In the genomic region with DNA sequence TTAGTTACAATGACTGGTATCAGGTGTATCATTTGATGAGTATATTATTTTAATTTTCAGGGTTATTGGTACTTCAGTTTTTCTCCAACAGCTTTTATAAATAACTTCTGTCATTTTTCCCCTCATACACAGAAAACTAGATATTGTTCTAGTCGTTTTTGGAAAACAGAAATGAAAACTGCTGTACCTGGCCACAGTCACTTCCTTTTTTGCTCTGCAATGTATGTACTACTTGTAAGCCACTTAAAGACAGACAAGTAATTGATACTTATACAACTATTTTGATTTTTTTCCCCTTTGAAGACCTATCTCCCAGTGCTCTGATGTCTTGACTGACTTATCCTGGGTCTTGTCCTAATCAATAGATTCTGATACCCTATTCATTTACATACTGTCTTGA, we compare ENCODE assay signal across 33 cellular contexts.
"Had no signal": no experiment of that assay in that cellular context is flagged by ENCODE, and none has a peak within 500 bp of the region (broad histone marks: within the 10 kb centered on the region; RNA-seq: fewer than 3 reads in every experiment).

No MANE protein-coding gene starts in this region.

- DNase-seq: activated CD4-positive, alpha-beta memory T cell treated with anti-CD3 and anti-CD28 coated beads for 36 hours; activated CD4-positive, alpha-beta T cell treated with anti-CD3 and anti-CD28 coated beads for 36 hours; activated CD4-positive, alpha-beta T cell treated with anti-CD3 and anti-CD28 coated beads, Interleukin-2, amount 50 U/mL, for 1 hour; activated CD8-positive, alpha-beta memory T cell treated with anti-CD3 and anti-CD28 coated beads, Interleukin-2, amount 50 U/mL, for 4 hours; activated effector memory CD4-positive, alpha-beta T cell treated with Interleukin-2 at 50 U/mL for 16 hours; activated naive CD4-positive, alpha-beta T cell treated with anti-CD3 and anti-CD28 coated beads, Interleukin-2, amount 10 ng/mL, durations not matched to agents 7 days and 5 days; activated T-cell treated with anti-CD3 and anti-CD28 coated beads for 4 hours; activated T-cell treated with anti-CD3 and anti-CD28 coated beads, Interleukin-2, amount 50 U/mL, for 4 hours; anterior cingulate cortex; caudate nucleus; cerebellar nuclear complex; cortex of kidney; Kasumi-1; KG1; MG63; MV-4-11; NCI-H1092; NCI-H1436 treated with DMSO at 0.1 percent for 48 hours; NCI-H1694 treated with DMSO at 0.1 percent for 48 hours; NCI-H2029; NCI-H2107; NCI-H2171; NCI-H510A; NCI-H526; NCI-H748 treated with DMSO at 0.1 percent for 48 hours; PC-9; SIG-M5; T-cell; T-helper 17 cell; T1000 had no signal

- ATAC-seq: activated CD4-positive, alpha-beta T cell treated with anti-CD3 and anti-CD28 coated beads for 36 hours; activated T-cell treated with anti-CD3 and anti-CD28 coated beads, Interleukin-2, amount 50 U/mL, for 4 hours; Right ventricle myocardium inferior; SK-N-SH treated with all-trans-retinoic acid at 6 μM for 48 hours; T-cell; T-helper 17 cell had no signal

- H3K27ac Mint-ChIP-seq: activated CD4-positive, alpha-beta memory T cell treated with anti-CD3 and anti-CD28 coated beads for 36 hours; activated CD4-positive, alpha-beta T cell treated with anti-CD3 and anti-CD28 coated beads for 36 hours; activated naive CD4-positive, alpha-beta T cell treated with anti-CD3 and anti-CD28 coated beads, Interleukin-2, amount 10 ng/mL, durations not matched to agents 7 days and 5 days; brain; T-cell; T-helper 17 cell had no signal

- H3K4me3 ChIP-seq: MG63, PC-9 had no signal

- H3K36me3 Mint-ChIP-seq: activated CD4-positive, alpha-beta memory T cell treated with anti-CD3 and anti-CD28 coated beads for 36 hours; activated naive CD4-positive, alpha-beta T cell treated with anti-CD3 and anti-CD28 coated beads, Interleukin-2, amount 10 ng/mL, durations not matched to agents 7 days and 5 days; brain; T-cell had no signal

- H3K9me3 Mint-ChIP-seq: activated CD4-positive, alpha-beta memory T cell treated with anti-CD3 and anti-CD28 coated beads for 36 hours; activated naive CD4-positive, alpha-beta T cell treated with anti-CD3 and anti-CD28 coated beads, Interleukin-2, amount 10 ng/mL, durations not matched to agents 7 days and 5 days; activated T-cell treated with anti-CD3 and anti-CD28 coated beads, Interleukin-2, amount 50 U/mL, for 4 hours; brain; T-cell had no signal

- H3K4me1 Mint-ChIP-seq: brain had no signal

- H3K4me3 Mint-ChIP-seq: activated CD4-positive, alpha-beta memory T cell treated with anti-CD3 and anti-CD28 coated beads for 36 hours; activated CD4-positive, alpha-beta T cell treated with anti-CD3 and anti-CD28 coated beads for 36 hours; activated naive CD4-positive, alpha-beta T cell treated with anti-CD3 and anti-CD28 coated beads, Interleukin-2, amount 10 ng/mL, durations not matched to agents 7 days and 5 days; activated T-cell treated with anti-CD3 and anti-CD28 coated beads, Interleukin-2, amount 50 U/mL, for 4 hours; brain; T-cell; T-helper 17 cell had no signal

- H3K27me3 Mint-ChIP-seq: activated CD4-positive, alpha-beta memory T cell treated with anti-CD3 and anti-CD28 coated beads for 36 hours; activated CD4-positive, alpha-beta T cell treated with anti-CD3 and anti-CD28 coated beads for 36 hours; activated naive CD4-positive, alpha-beta T cell treated with anti-CD3 and anti-CD28 coated beads, Interleukin-2, amount 10 ng/mL, durations not matched to agents 7 days and 5 days; brain; T-cell; T-helper 17 cell had no signal
